ENCODE assay signal across 11 cellular contexts in the genomic region with DNA sequence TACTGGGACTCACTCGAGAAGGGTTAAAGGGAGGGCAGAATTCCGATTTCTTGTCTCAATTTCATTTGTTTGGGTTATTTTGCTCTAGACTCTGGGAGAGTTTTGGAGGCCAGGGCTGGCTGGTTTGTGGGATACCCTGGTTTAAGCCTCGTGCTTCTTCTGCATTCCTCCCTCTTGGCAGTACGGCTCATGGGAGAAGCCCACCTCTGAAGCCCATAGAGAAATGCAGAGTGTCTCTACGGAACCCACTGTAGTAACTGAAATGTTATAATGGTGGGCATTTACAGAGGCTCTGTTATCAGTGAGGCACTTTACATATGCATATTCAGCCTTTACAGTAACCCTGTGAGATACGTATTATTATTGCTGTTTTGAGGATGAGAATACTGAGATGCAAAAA. TPM values are rescaled to one million over a fixed set of nuclear protein-coding genes. Genes with fewer than 3 reads are reported as not detected.
"Had no signal": no experiment of that assay in that cellular context is flagged by ENCODE, and none has a peak within 500 bp of the region (broad histone marks: within the 10 kb centered on the region; RNA-seq: fewer than 3 reads in every experiment).

No MANE protein-coding gene starts in this region.

- H3K9me3 Mint-ChIP-seq: activated CD8-positive, alpha-beta T cell treated with anti-CD3 and anti-CD28 coated beads for 36 hours; activated naive CD8-positive, alpha-beta T cell treated with anti-CD3 and anti-CD28 coated beads, Interleukin-2, amount 10 ng/mL, durations not matched to agents 7 days and 5 days; T-helper 2 cell treated with Interferon-gamma antibody and Interleukin-4, amounts not matched to agents 5 μg/mL and 100 μg/mL, for 36 hours had no signal

- H3K27ac Mint-ChIP-seq: activated CD8-positive, alpha-beta T cell treated with anti-CD3 and anti-CD28 coated beads for 36 hours; activated naive CD8-positive, alpha-beta T cell treated with anti-CD3 and anti-CD28 coated beads, Interleukin-2, amount 10 ng/mL, durations not matched to agents 7 days and 5 days; nephron progenitor cell; stimulated activated memory B cell treated with anti-CD40 and anti-IgM and Interleukin-4, amounts not matched to agents 10 μg/mL and 1 μg/mL and 100 μg/mL, for 72 hours; T-helper 2 cell treated with Interferon-gamma antibody and Interleukin-4, amounts not matched to agents 5 μg/mL and 100 μg/mL, for 36 hours had no signal

- H3K27ac ChIP-seq: foreskin keratinocyte, skin epidermis had no signal

- ATAC-seq: activated CD8-positive, alpha-beta T cell treated with anti-CD3 and anti-CD28 coated beads for 36 hours; foreskin keratinocyte; stimulated activated memory B cell treated with anti-CD40 and anti-IgM and Interleukin-4, amounts not matched to agents 10 μg/mL and 1 μg/mL and 100 μg/mL, for 72 hours had no signal

- H3K36me3 ChIP-seq: tibial nerve had no signal

- H3K27me3 ChIP-seq: foreskin keratinocyte, tibial nerve had no signal

- H3K4me3 ChIP-seq: skin epidermis, tibial nerve had no signal

- H3K4me1 ChIP-seq: foreskin keratinocyte had no signal

- H3K27me3 Mint-ChIP-seq: stimulated activated memory B cell treated with anti-CD40 and anti-IgM and Interleukin-4, amounts not matched to agents 10 μg/mL and 1 μg/mL and 100 μg/mL, for 72 hours had no signal

- H3K36me3 Mint-ChIP-seq: activated naive CD8-positive, alpha-beta T cell treated with anti-CD3 and anti-CD28 coated beads, Interleukin-2, amount 10 ng/mL, durations not matched to agents 7 days and 5 days; stimulated activated memory B cell treated with anti-CD40 and anti-IgM and Interleukin-4, amounts not matched to agents 10 μg/mL and 1 μg/mL and 100 μg/mL, for 72 hours had no signal

- DNase-seq: activated CD8-positive, alpha-beta memory T cell treated with anti-CD3 and anti-CD28 coated beads, Interleukin-2, amount 50 U/mL, for 4 hours; activated CD8-positive, alpha-beta T cell treated with anti-CD3 and anti-CD28 coated beads for 36 hours; activated naive CD8-positive, alpha-beta T cell treated with anti-CD3 and anti-CD28 coated beads, Interleukin-2, amount 10 ng/mL, durations not matched to agents 7 days and 5 days; anterior cingulate cortex; foreskin keratinocyte; nephron progenitor cell; retina had no signal

- H3K4me1 Mint-ChIP-seq: activated naive CD8-positive, alpha-beta T cell treated with anti-CD3 and anti-CD28 coated beads, Interleukin-2, amount 10 ng/mL, durations not matched to agents 7 days and 5 days; stimulated activated memory B cell treated with anti-CD40 and anti-IgM and Interleukin-4, amounts not matched to agents 10 μg/mL and 1 μg/mL and 100 μg/mL, for 72 hours had no signal

- H3K4me3 Mint-ChIP-seq: activated CD8-positive, alpha-beta T cell treated with anti-CD3 and anti-CD28 coated beads for 36 hours; activated naive CD8-positive, alpha-beta T cell treated with anti-CD3 and anti-CD28 coated beads, Interleukin-2, amount 10 ng/mL, durations not matched to agents 7 days and 5 days; nephron progenitor cell; stimulated activated memory B cell treated with anti-CD40 and anti-IgM and Interleukin-4, amounts not matched to agents 10 μg/mL and 1 μg/mL and 100 μg/mL, for 72 hours; T-helper 2 cell treated with Interferon-gamma antibody and Interleukin-4, amounts not matched to agents 5 μg/mL and 100 μg/mL, for 36 hours had no signal

RNA-seq across cellular contexts. Expression of gene ROR1, which starts 43.9 kb away (rescaled TPM):
- total RNA-seq: activated CD8-positive, alpha-beta T cell treated with anti-CD3 and anti-CD28 coated beads for 36 hours; activated naive CD8-positive, alpha-beta T cell treated with anti-CD3 and anti-CD28 coated beads, Interleukin-2, amount 10 ng/mL, durations not matched to agents 7 days and 5 days had no signal
